In the genomic region with DNA sequence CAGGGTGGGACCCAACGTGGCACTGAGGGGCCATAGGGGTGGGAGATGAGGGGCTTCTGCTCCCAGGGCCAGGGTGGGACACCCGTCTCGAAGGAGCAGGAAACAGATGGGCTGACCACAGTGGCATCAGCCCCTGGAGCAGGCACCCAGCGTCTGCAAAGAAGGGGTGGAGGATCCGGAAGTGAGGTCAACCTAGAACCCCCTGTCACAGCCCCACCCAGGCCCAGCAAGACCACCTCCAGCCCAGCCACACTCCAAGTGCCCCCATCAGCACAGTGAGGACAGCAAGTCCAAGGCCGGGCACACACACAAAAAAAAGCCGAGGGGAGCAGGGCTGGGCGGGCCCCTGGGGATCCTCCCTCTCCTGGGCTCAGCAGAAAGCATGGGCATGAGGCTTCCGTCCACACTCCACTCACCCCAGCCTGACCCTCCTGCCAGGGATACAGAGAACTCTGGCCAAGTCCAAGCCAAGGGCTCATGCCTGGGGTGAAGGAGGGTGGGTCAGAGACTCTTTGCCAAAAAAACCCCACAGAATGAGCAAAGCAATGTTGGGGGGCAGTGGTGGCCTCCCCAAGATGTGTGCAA, we compare ENCODE assay signal across 20 cellular contexts.
A peak's percentile ranks its signal among the peaks of the same experiment; 100 is the strongest.
DNase-seq lines count a peak whose midpoint lies in the region; ATAC-seq and TF ChIP-seq lines count a peak whose summit lies in the region.
"Had no signal": no experiment of that assay in that cellular context is flagged by ENCODE, and none has a peak within 500 bp of the region (broad histone marks: within the 10 kb centered on the region; RNA-seq: fewer than 3 reads in every experiment).

No MANE protein-coding gene starts in this region.

- no peak overlapping the region for H3K27ac Mint-ChIP-seq in activated CD4-positive, alpha-beta T cell treated with anti-CD3 and anti-CD28 coated beads for 36 hours
- H3K27ac Mint-ChIP-seq in progenitor cell of endocrine pancreas = no peak overlapping the region
- H3K27ac Mint-ChIP-seq: B cell; CD4-positive, alpha-beta memory T cell; H9; IgD-negative memory B cell had no signal

- H3K4me1 ChIP-seq in left ventricle myocardium inferior = no peaks in the 10 kb centered on the region

- H3K36me3 Mint-ChIP-seq in activated CD4-positive, alpha-beta T cell treated with anti-CD3 and anti-CD28 coated beads for 36 hours (ENCODE audit: low read depth) = peaks cover 3% of the 10 kb centered on the region
- peaks cover under 1% of the 10 kb centered on the region for H3K36me3 Mint-ChIP-seq in progenitor cell of endocrine pancreas (ENCODE audit: insufficient read depth)

- no peaks in the 10 kb centered on the region for H3K27me3 Mint-ChIP-seq in activated CD4-positive, alpha-beta T cell treated with anti-CD3 and anti-CD28 coated beads for 36 hours
- peaks cover 3% of the 10 kb centered on the region for H3K27me3 Mint-ChIP-seq in progenitor cell of endocrine pancreas

- POLR2A ChIA-PET in activated CD4-positive, alpha-beta T cell treated with anti-CD3 and anti-CD28 coated beads for 36 hours (lab: Charles Lee) = no interaction called here

- no peak overlapping the region for H3K4me3 Mint-ChIP-seq in activated CD4-positive, alpha-beta T cell treated with anti-CD3 and anti-CD28 coated beads for 36 hours
- H3K4me3 Mint-ChIP-seq in progenitor cell of endocrine pancreas (ENCODE audit: low read depth) = no peak overlapping the region
- H3K4me3 Mint-ChIP-seq: B cell; CD4-positive, alpha-beta memory T cell; H9 had no signal

- H3K4me3 ChIP-seq in left ventricle myocardium inferior = no peak overlapping the region

- peaks cover 38% of the 10 kb centered on the region for H3K9me3 ChIP-seq in left ventricle myocardium inferior (replicated peaks)

- ATAC-seq in activated CD4-positive, alpha-beta T cell treated with anti-CD3 and anti-CD28 coated beads for 36 hours = no peak
- ATAC-seq in left cardiac atrium (no peak), HG03460 (IDR thresholded peaks at IDR 0.05; ENCODE audit: unreplicated experiment) (no peak)
- ATAC-seq: Panc1 had no signal

- no peaks in the 10 kb centered on the region for H3K4me1 Mint-ChIP-seq in activated CD4-positive, alpha-beta T cell treated with anti-CD3 and anti-CD28 coated beads for 36 hours
- H3K4me1 Mint-ChIP-seq in progenitor cell of endocrine pancreas (ENCODE audit: low read depth) = peaks cover 4% of the 10 kb centered on the region
- H3K4me1 Mint-ChIP-seq: B cell; CD4-positive, alpha-beta memory T cell had no signal

- intact Hi-C loops in activated CD4-positive, alpha-beta T cell treated with anti-CD3 and anti-CD28 coated beads for 36 hours (cut with DNase I, micrococcal nuclease) = no loop called here
- intact Hi-C loops in left ventricle myocardium inferior (cut with micrococcal nuclease) (no loop called here), left cardiac atrium (cut with DNase I) (no loop called here), posterior vena cava (cut with DNase I) (loop anchor here in 1 of 2 donors (1.0 to 10.0 kb wide), 2 partner anchors 56 to 355 kb away; no protein-coding TSS in a partner anchor)

- peaks cover 36% of the 10 kb centered on the region for H3K27me3 ChIP-seq in left ventricle myocardium inferior (ENCODE audit: low read depth)

- TF ChIP-seq CTCF in left ventricle myocardium inferior (IDR thresholded peaks at IDR 0.05; ENCODE audit: borderline replicate concordance) = no peak
- TF ChIP-seq CTCF in progenitor cell of endocrine pancreas (IDR thresholded peaks at IDR 0.05; ENCODE audit: unreplicated experiment) = no peak

- DNase-seq in activated CD4-positive, alpha-beta T cell treated with anti-CD3 and anti-CD28 coated beads for 36 hours = peak; percentile 2
- no peak for DNase-seq in activated CD4-positive, alpha-beta T cell treated with anti-CD3 and anti-CD28 coated beads for 4 hours
- peak; percentile 9 for DNase-seq in left ventricle myocardium inferior
- no peak for DNase-seq in left cardiac atrium
- DNase-seq in progenitor cell of endocrine pancreas (ENCODE audit: low spot score, unreplicated experiment) = peak; percentile 5
- no peak for DNase-seq in COR-L47 (lab: John Stamatoyannopoulos, UW)
- no peak for DNase-seq in posterior vena cava (ENCODE audit: low spot score)
- DNase-seq: CD4-positive, alpha-beta memory T cell; DMS79; H9; NCI-H1105 treated with DMSO at 0.1 percent for 48 hours; NCI-H1694 treated with DMSO at 0.1 percent for 48 hours; NCI-H226; NCI-H524 treated with DMSO at 0.1 percent for 48 hours; SHP77 had no signal

- H3K36me3 ChIP-seq in left ventricle myocardium inferior = no peaks in the 10 kb centered on the region

- CTCF ChIA-PET in activated CD4-positive, alpha-beta T cell treated with anti-CD3 and anti-CD28 coated beads for 36 hours (lab: Charles Lee) = no interaction called here

- peaks cover 17% of the 10 kb centered on the region for H3K9me3 Mint-ChIP-seq in activated CD4-positive, alpha-beta T cell treated with anti-CD3 and anti-CD28 coated beads for 36 hours (ENCODE audit: low read depth)
- peaks cover 37% of the 10 kb centered on the region for H3K9me3 Mint-ChIP-seq in progenitor cell of endocrine pancreas (ENCODE audit: low read depth)

- H3K27ac ChIP-seq in left ventricle myocardium inferior (replicated peaks) = no peak overlapping the region
- H3K27ac ChIP-seq: 22Rv1 had no signal

Comparison
In these comparisons a context has a peak if more than half of its experiments do, and no peak if none do; other contexts are left out.
1. DNase-seq: peak in activated CD4-positive, alpha-beta T cell treated with anti-CD3 and anti-CD28 coated beads for 36 hours (single experiment), left ventricle myocardium inferior (single experiment) and progenitor cell of endocrine pancreas (single experiment); none in activated CD4-positive, alpha-beta T cell treated with anti-CD3 and anti-CD28 coated beads for 4 hours (0 of 2), left cardiac atrium (single experiment), COR-L47 (single experiment) and posterior vena cava (single experiment).